16 cellular contexts compared by ENCODE assay signal in genomic region chr12:116821291-116821690, GRCh38. TPM values are rescaled to one million over a fixed set of nuclear protein-coding genes. Genes with fewer than 3 reads are reported as not detected.
A peak's percentile ranks its signal among the peaks of the same experiment; 100 is the strongest.
DNase-seq lines count a peak whose midpoint lies in the region; ATAC-seq and TF ChIP-seq lines count a peak whose summit lies in the region.
"Had no signal": no experiment of that assay in that cellular context is flagged by ENCODE, and none has a peak within 500 bp of the region (broad histone marks: within the 10 kb centered on the region; RNA-seq: fewer than 3 reads in every experiment).

No MANE protein-coding gene starts in this region.

- DNase-seq in ELF-1 (ENCODE audit: low read depth, low spot score) (peak; percentile 74), islet precursor cell (peak; percentile 74), spleen (peak; percentile 75), coronary artery (ENCODE audit: low spot score) (no peak)
- DNase-seq in activated naive CD8-positive, alpha-beta T cell treated with anti-CD3 and anti-CD28 coated beads for 36 hours, result no peak
- DNase-seq: ACHN, DMS 273 treated with DMSO at 0.1 percent for 48 hours, MV-4-11, NCI-H2107, NCI-H345, NCI-H526 treated with DMSO at 0.1 percent for 48 hours, PC-3 had no signal

- H3K9me3 Mint-ChIP-seq in brain, result no peaks in the 10 kb centered on the region
- peaks cover 2% of the 10 kb centered on the region for H3K9me3 Mint-ChIP-seq in activated naive CD8-positive, alpha-beta T cell treated with anti-CD3 and anti-CD28 coated beads for 36 hours

- no peaks in the 10 kb centered on the region for H3K27me3 ChIP-seq in spleen (replicated peaks in 1 of 7)

- H3K4me3 Mint-ChIP-seq in brain, result peak overlapping the region in 4 of 5 experiments; percentile 60 to 94 (median 80)
- H3K4me3 Mint-ChIP-seq in activated naive CD8-positive, alpha-beta T cell treated with anti-CD3 and anti-CD28 coated beads for 36 hours, result no peak overlapping the region

- no peak for TF ChIP-seq POLR2A in spleen (IDR thresholded peaks at IDR 0.05)

- ATAC-seq in GM21737 (IDR thresholded peaks at IDR 0.05; ENCODE audit: unreplicated experiment), result no peak
- no peak for ATAC-seq in GM19452 (IDR thresholded peaks at IDR 0.05; ENCODE audit: unreplicated experiment)
- ATAC-seq: PC-3 had no signal

- peaks cover 35% of the 10 kb centered on the region for H3K4me1 Mint-ChIP-seq in brain
- H3K4me1 Mint-ChIP-seq in activated naive CD8-positive, alpha-beta T cell treated with anti-CD3 and anti-CD28 coated beads for 36 hours, result peaks cover 15% of the 10 kb centered on the region

- H3K27ac ChIP-seq in spleen, result no peak overlapping the region
- no peak overlapping the region for H3K27ac ChIP-seq in coronary artery
- H3K27ac ChIP-seq: SK-N-MC had no signal

- peaks cover 9% of the 10 kb centered on the region for H3K27me3 Mint-ChIP-seq in brain
- H3K27me3 Mint-ChIP-seq in activated naive CD8-positive, alpha-beta T cell treated with anti-CD3 and anti-CD28 coated beads for 36 hours, result no peaks in the 10 kb centered on the region

- H3K4me1 ChIP-seq in spleen, result peaks cover 13 to 28% (median 22%) of the 10 kb centered on the region in 6 donors

- H3K27ac Mint-ChIP-seq in brain, result peak overlapping the region in 1 of 5 experiments; percentile 81
- no peak overlapping the region for H3K27ac Mint-ChIP-seq in activated naive CD8-positive, alpha-beta T cell treated with anti-CD3 and anti-CD28 coated beads for 36 hours

- H3K4me3 ChIP-seq in spleen (no peak overlapping the region), coronary artery (no peak overlapping the region)
- H3K4me3 ChIP-seq: SK-N-MC had no signal

- no peaks in the 10 kb centered on the region for H3K36me3 ChIP-seq in spleen

- 67 to 78% (median 74%) methylated on average over 8 of the region's 8 CpGs for WGBS in spleen, 5 donors

- H3K9me3 ChIP-seq in spleen, result peaks cover 0 to 13% (median 5%) of the 10 kb centered on the region in 8 donors

- peaks cover 34% of the 10 kb centered on the region for H3K36me3 Mint-ChIP-seq in brain
- H3K36me3 Mint-ChIP-seq in activated naive CD8-positive, alpha-beta T cell treated with anti-CD3 and anti-CD28 coated beads for 36 hours, result peaks cover 8% of the 10 kb centered on the region

- no peak for TF ChIP-seq CTCF in brain (conservative IDR thresholded peaks at IDR 0.05)
- TF ChIP-seq CTCF in spleen (IDR thresholded peaks at IDR 0.05 in 8 of 11, conservative IDR thresholded peaks at IDR 0.05 in 3 of 11), result no peak
- no peak for TF ChIP-seq CTCF in coronary artery (IDR thresholded peaks at IDR 0.05)

- intact Hi-C loops in spleen (cut with DNase I; ENCODE audit: low total_unique reads), result no loop called here

RNA-seq across cellular contexts. Expression of gene HRK, which starts 60.0 kb away (rescaled TPM):
- polyA plus RNA-seq in brain (ENCODE audit: insufficient read depth, low read depth, low replicate concordance) (1.9 TPM), spleen (under 1 TPM; 0.07 to 0.76 (median 0.13) TPM)
- total RNA-seq in spleen, result under 1 TPM in 6 of 7 donors, not detected in 1; 0.13 to 0.58 (median 0.40) TPM
- not detected for total RNA-seq in activated naive CD8-positive, alpha-beta T cell treated with anti-CD3 and anti-CD28 coated beads for 36 hours

Comparison
In these comparisons a context has a peak if more than half of its experiments do, and no peak if none do; other contexts are left out.
1. DNase-seq: peak in ELF-1 (single experiment), islet precursor cell (single experiment) and spleen (single experiment); none in activated naive CD8-positive, alpha-beta T cell treated with anti-CD3 and anti-CD28 coated beads for 36 hours (single experiment) and coronary artery (single experiment).